1 cellular context compared by ENCODE assay signal in the genomic region with DNA sequence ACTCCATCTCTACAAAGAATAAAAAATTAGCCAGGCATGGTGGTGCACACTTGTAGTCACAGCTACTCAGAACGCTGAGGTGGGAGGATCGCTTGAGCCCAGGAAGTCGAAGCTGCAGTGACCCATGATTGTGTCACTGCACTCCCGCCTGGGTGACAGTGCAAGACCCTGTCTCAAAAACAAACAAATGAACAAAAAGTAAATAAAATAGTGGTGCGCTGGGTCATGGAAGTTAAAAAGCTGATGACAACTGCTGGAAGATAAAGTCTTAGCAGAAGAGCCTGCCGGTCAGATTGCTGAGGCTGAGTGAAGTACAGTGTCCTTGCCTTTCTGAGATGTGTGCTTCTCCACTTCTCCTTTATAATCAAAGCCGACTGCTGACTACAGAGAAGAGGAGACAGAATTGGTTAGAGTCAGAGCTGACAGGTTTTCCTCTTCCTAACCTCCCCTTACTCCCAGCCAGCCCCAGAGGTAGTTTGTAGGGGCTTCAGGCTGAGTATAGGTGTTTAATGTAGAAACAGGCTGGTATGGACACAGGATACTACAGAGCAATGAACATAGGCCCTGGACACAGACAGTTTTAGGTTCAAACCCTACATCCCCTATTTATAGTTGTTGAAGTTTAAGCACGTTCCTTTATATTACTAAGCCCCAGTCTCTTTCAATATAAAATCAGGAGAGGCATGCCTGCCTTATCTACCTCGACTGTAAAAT.
TF ChIP-seq lines count a peak whose summit lies in the region.

No MANE protein-coding gene starts in this region.

TF ChIP-seq in GM12878, 131 proteins besides CTCF, POLR2A, EP300 and RAD21:
- TF ChIP-seq PAX8 (IDR thresholded peaks at IDR 0.05) (no peak), YBX1 (IDR thresholded peaks at IDR 0.05) (no peak), BCL11A (IDR thresholded peaks at IDR 0.05; ENCODE audit: low read depth, low read length) (no peak), ETV6 (conservative IDR thresholded peaks at IDR 0.05 in 1 of 2, IDR thresholded peaks at IDR 0.05 in 1 of 2; ENCODE audit: borderline replicate concordance in 1 of 2, low read depth in 1 of 2) (no peak), NBN (IDR thresholded peaks at IDR 0.05) (no peak), YY1 (IDR thresholded peaks at IDR 0.05; ENCODE audit: low read depth, low read length) (no peak), IKZF1 (conservative IDR thresholded peaks at IDR 0.05) (no peak), TCF3 (IDR thresholded peaks at IDR 0.05; ENCODE audit: borderline replicate concordance, insufficient read depth, low read depth, low read length) (no peak), BRCA1 (IDR thresholded peaks at IDR 0.05; ENCODE audit: low read depth, low read length) (no peak), WRNIP1 (IDR thresholded peaks at IDR 0.05; ENCODE audit: borderline replicate concordance, low read depth, low read length) (no peak), MEF2B (IDR thresholded peaks at IDR 0.05; ENCODE audit: partially characterized antibody, poor library complexity, severe bottlenecking) (no peak)
- TF ChIP-seq, protein P1, sequence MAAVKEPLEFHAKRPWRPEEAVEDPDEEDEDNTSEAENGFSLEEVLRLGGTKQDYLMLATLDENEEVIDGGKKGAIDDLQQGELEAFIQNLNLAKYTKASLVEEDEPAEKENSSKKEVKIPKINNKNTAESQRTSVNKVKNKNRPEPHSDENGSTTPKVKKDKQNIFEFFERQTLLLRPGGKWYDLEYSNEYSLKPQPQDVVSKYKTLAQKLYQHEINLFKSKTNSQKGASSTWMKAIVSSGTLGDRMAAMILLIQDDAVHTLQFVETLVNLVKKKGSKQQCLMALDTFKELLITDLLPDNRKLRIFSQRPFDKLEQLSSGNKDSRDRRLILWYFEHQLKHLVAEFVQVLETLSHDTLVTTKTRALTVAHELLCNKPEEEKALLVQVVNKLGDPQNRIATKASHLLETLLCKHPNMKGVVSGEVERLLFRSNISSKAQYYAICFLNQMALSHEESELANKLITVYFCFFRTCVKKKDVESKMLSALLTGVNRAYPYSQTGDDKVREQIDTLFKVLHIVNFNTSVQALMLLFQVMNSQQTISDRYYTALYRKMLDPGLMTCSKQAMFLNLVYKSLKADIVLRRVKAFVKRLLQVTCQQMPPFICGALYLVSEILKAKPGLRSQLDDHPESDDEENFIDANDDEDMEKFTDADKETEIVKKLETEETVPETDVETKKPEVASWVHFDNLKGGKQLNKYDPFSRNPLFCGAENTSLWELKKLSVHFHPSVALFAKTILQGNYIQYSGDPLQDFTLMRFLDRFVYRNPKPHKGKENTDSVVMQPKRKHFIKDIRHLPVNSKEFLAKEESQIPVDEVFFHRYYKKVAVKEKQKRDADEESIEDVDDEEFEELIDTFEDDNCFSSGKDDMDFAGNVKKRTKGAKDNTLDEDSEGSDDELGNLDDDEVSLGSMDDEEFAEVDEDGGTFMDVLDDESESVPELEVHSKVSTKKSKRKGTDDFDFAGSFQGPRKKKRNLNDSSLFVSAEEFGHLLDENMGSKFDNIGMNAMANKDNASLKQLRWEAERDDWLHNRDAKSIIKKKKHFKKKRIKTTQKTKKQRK (IDR thresholded peaks at IDR 0.05; ENCODE audit: low read depth, low read length) = no peak
- TF ChIP-seq, protein P2, sequence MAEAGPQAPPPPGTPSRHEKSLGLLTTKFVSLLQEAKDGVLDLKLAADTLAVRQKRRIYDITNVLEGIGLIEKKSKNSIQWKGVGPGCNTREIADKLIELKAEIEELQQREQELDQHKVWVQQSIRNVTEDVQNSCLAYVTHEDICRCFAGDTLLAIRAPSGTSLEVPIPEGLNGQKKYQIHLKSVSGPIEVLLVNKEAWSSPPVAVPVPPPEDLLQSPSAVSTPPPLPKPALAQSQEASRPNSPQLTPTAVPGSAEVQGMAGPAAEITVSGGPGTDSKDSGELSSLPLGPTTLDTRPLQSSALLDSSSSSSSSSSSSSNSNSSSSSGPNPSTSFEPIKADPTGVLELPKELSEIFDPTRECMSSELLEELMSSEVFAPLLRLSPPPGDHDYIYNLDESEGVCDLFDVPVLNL (IDR thresholded peaks at IDR 0.05; ENCODE audit: low read depth, low read length) = no peak
- TF ChIP-seq, protein P3, sequence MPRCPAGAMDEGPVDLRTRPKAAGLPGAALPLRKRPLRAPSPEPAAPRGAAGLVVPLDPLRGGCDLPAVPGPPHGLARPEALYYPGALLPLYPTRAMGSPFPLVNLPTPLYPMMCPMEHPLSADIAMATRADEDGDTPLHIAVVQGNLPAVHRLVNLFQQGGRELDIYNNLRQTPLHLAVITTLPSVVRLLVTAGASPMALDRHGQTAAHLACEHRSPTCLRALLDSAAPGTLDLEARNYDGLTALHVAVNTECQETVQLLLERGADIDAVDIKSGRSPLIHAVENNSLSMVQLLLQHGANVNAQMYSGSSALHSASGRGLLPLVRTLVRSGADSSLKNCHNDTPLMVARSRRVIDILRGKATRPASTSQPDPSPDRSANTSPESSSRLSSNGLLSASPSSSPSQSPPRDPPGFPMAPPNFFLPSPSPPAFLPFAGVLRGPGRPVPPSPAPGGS (IDR thresholded peaks at IDR 0.05; ENCODE audit: borderline replicate concordance, insufficient read depth, low read depth, low read length, poor library complexity, severe bottlenecking) = no peak
